1 cellular context compared by ENCODE assay signal in genomic region chr10:89782470-89782869, GRCh38.
TF ChIP-seq lines count a peak whose summit lies in the region.

No MANE protein-coding gene starts in this region.

TF ChIP-seq in WTC11, 78 proteins besides CTCF, POLR2A, EP300 and RAD21 (continued from another document):
- TF ChIP-seq IRF1 (CRISPR knock-in tag; IDR thresholded peaks at IDR 0.05) (no peak), MYBL2 (CRISPR knock-in tag; IDR thresholded peaks at IDR 0.05) (no peak), NFE2L1 (CRISPR knock-in tag; IDR thresholded peaks at IDR 0.05) (no peak), ZNF232 (CRISPR knock-in tag; IDR thresholded peaks at IDR 0.05) (no peak), TP53 (CRISPR knock-in tag; IDR thresholded peaks at IDR 0.05) (no peak), JUN (CRISPR knock-in tag; IDR thresholded peaks at IDR 0.05) (no peak), ATF1 (CRISPR knock-in tag; IDR thresholded peaks at IDR 0.05) (no peak), GABPB1 (CRISPR knock-in tag; IDR thresholded peaks at IDR 0.05) (no peak), HMGA2 (CRISPR knock-in tag; IDR thresholded peaks at IDR 0.05) (no peak), NR2C2 (CRISPR knock-in tag; IDR thresholded peaks at IDR 0.05) (no peak)
- TF ChIP-seq, protein P1, sequence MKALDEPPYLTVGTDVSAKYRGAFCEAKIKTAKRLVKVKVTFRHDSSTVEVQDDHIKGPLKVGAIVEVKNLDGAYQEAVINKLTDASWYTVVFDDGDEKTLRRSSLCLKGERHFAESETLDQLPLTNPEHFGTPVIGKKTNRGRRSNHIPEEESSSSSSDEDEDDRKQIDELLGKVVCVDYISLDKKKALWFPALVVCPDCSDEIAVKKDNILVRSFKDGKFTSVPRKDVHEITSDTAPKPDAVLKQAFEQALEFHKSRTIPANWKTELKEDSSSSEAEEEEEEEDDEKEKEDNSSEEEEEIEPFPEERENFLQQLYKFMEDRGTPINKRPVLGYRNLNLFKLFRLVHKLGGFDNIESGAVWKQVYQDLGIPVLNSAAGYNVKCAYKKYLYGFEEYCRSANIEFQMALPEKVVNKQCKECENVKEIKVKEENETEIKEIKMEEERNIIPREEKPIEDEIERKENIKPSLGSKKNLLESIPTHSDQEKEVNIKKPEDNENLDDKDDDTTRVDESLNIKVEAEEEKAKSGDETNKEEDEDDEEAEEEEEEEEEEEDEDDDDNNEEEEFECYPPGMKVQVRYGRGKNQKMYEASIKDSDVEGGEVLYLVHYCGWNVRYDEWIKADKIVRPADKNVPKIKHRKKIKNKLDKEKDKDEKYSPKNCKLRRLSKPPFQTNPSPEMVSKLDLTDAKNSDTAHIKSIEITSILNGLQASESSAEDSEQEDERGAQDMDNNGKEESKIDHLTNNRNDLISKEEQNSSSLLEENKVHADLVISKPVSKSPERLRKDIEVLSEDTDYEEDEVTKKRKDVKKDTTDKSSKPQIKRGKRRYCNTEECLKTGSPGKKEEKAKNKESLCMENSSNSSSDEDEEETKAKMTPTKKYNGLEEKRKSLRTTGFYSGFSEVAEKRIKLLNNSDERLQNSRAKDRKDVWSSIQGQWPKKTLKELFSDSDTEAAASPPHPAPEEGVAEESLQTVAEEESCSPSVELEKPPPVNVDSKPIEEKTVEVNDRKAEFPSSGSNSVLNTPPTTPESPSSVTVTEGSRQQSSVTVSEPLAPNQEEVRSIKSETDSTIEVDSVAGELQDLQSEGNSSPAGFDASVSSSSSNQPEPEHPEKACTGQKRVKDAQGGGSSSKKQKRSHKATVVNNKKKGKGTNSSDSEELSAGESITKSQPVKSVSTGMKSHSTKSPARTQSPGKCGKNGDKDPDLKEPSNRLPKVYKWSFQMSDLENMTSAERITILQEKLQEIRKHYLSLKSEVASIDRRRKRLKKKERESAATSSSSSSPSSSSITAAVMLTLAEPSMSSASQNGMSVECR (CRISPR knock-in tag; IDR thresholded peaks at IDR 0.05; ENCODE audit: borderline replicate concordance), result no peak
- TF ChIP-seq, protein P2, sequence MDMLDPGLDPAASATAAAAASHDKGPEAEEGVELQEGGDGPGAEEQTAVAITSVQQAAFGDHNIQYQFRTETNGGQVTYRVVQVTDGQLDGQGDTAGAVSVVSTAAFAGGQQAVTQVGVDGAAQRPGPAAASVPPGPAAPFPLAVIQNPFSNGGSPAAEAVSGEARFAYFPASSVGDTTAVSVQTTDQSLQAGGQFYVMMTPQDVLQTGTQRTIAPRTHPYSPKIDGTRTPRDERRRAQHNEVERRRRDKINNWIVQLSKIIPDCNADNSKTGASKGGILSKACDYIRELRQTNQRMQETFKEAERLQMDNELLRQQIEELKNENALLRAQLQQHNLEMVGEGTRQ (CRISPR knock-in tag; IDR thresholded peaks at IDR 0.05), result no peak
